In genomic region chr5:15241216-15241821, GRCh38 we compare ENCODE assay signal across 21 cellular contexts.
"Had no signal": no experiment of that assay in that cellular context is flagged by ENCODE, and none has a peak within 500 bp of the region (broad histone marks: within the 10 kb centered on the region; RNA-seq: fewer than 3 reads in every experiment).

No MANE protein-coding gene starts in this region.

- H3K9me3 ChIP-seq: pancreas had no signal

- DNase-seq: cortex of kidney; dorsolateral prefrontal cortex; effector CD8-positive, alpha-beta T cell; foreskin keratinocyte; immature natural killer cell; left lung; lower lobe of right lung; mesendoderm; naive B cell; occipital lobe; pancreas; right cardiac atrium; spleen; stimulated activated CD4-positive, alpha-beta T cell treated with anti-CD3 and anti-CD28 coated beads, Interleukin-15, amount 100 ng/mL, for 24 hours; stimulated activated CD4-positive, alpha-beta T cell treated with anti-CD3 and anti-CD28 coated beads, Interleukin-1b, Interleukin-23, amount 100 ng/mL, for 48 hours; stimulated activated CD4-positive, alpha-beta T cell treated with anti-CD3 and anti-CD28 coated beads, Interleukin-4, amount 100 ng/mL, for 24 hours; upper lobe of right lung had no signal

- ATAC-seq: foreskin keratinocyte; left lung; lower lobe of right lung; pancreas; right cardiac atrium; stimulated activated memory B cell treated with anti-CD40 and anti-IgM and Interleukin-4, amounts not matched to agents 10 μg/mL and 1 μg/mL and 100 μg/mL, for 72 hours; upper lobe of right lung had no signal

- H3K27ac ChIP-seq: dorsolateral prefrontal cortex, esophagus muscularis mucosa, foreskin keratinocyte, left lung, lower lobe of right lung, pancreas, spleen, tibial nerve, upper lobe of right lung had no signal

- H3K36me3 ChIP-seq: esophagus muscularis mucosa, left lung, lower lobe of right lung, pancreas, spleen, upper lobe of right lung had no signal

- FAIRE-seq: keratinocyte, pancreas had no signal

- H3K27me3 ChIP-seq: esophagus muscularis mucosa, foreskin keratinocyte, left lung, pancreas, spleen, tibial nerve, upper lobe of right lung had no signal

- H3K4me3 ChIP-seq: dorsolateral prefrontal cortex, esophagus muscularis mucosa, left lung, lower lobe of right lung, pancreas, spleen, tibial nerve, upper lobe of right lung had no signal

- H3K4me1 ChIP-seq: esophagus muscularis mucosa, foreskin keratinocyte, left lung, lower lobe of right lung, pancreas, spleen, upper lobe of right lung had no signal
